ENCODE assay signal across 1 cellular context in the genomic region with DNA sequence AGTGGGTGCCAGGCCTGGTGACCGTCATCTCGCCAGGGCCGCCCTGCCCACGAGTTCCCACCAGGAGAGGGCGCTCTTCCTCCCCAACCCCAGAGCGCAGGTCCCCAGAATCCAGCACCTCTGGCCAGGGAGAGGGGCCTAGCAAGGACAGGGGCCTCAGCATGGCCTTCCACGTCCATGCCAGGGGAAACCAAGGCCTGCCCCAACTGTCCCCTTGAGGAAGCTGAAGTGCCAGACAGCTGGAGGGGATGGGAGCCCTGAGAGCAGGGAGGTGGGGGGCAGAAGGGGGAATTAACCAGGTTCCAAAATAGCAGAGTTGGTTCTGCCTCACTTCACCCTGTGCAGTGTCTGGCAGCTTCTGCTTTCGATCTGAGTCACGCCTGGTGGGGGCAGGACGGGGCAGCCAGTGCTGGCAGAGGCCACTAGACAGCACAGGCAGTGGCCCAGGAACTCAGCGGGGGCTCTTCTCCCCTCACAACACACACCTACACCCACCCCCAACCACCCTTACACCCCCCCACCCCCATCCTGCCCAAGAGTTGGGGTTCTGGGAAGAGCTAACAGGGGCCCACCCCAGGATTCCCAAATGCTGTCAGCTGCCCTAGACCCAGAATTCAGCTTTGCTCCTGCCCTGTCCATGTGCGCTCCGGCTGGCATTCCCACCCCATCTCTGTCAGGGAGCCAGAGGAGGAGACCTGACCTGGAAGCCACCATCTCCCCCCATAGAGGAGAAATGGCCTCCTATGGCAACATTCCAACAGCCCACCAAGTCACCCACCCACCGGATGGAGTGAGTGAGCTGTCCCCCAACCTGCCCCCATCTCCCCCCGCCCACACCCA.
A peak's percentile ranks its signal among the peaks of the same experiment; 100 is the strongest.
TF ChIP-seq lines count a peak whose summit lies in the region.

No MANE protein-coding gene starts in this region.

TF ChIP-seq in HepG2, 621 proteins besides CTCF, POLR2A, EP300 and RAD21 (continued from another document and continues in another):
- TF ChIP-seq, protein P1, sequence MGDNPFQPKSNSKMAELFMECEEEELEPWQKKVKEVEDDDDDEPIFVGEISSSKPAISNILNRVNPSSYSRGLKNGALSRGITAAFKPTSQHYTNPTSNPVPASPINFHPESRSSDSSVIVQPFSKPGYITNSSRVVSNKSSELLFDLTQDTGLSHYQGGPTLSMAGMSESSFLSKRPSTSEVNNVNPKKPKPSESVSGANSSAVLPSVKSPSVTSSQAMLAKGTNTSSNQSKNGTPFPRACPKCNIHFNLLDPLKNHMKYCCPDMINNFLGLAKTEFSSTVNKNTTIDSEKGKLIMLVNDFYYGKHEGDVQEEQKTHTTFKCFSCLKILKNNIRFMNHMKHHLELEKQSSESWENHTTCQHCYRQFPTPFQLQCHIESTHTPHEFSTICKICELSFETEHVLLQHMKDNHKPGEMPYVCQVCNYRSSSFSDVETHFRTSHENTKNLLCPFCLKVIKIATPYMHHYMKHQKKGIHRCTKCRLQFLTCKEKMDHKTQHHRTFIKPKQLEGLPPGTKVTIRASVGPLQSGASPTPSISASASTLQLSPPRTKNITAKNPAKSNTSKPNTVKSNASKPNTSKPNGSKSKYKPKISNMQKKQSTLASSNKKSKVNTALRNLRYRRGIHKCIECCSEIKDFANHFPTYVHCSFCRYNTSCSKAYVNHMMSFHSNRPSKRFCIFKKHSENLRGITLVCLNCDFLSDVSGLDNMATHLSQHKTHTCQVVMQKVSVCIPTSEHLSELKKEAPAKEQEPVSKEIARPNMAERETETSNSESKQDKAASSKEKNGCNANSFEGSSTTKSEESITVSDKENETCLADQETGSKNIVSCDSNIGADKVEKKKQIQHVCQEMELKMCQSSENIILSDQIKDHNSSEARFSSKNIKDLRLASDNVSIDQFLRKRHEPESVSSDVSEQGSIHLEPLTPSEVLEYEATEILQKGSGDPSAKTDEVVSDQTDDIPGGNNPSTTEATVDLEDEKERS (CRISPR knock-in tag; IDR thresholded peaks at IDR 0.05): no peak
- TF ChIP-seq TFDP1 (CRISPR knock-in tag; IDR thresholded peaks at IDR 0.05; ENCODE audit: borderline replicate concordance): no peak
- TF ChIP-seq, protein P2, sequence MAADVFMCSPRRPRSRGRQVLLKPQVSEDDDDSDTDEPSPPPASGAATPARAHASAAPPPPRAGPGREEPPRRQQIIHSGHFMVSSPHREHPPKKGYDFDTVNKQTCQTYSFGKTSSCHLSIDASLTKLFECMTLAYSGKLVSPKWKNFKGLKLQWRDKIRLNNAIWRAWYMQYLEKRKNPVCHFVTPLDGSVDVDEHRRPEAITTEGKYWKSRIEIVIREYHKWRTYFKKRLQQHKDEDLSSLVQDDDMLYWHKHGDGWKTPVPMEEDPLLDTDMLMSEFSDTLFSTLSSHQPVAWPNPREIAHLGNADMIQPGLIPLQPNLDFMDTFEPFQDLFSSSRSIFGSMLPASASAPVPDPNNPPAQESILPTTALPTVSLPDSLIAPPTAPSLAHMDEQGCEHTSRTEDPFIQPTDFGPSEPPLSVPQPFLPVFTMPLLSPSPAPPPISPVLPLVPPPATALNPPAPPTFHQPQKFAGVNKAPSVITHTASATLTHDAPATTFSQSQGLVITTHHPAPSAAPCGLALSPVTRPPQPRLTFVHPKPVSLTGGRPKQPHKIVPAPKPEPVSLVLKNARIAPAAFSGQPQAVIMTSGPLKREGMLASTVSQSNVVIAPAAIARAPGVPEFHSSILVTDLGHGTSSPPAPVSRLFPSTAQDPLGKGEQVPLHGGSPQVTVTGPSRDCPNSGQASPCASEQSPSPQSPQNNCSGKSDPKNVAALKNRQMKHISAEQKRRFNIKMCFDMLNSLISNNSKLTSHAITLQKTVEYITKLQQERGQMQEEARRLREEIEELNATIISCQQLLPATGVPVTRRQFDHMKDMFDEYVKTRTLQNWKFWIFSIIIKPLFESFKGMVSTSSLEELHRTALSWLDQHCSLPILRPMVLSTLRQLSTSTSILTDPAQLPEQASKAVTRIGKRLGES (CRISPR knock-in tag; IDR thresholded peaks at IDR 0.05; ENCODE audit: borderline replicate concordance): no peak
- TF ChIP-seq, protein P3, sequence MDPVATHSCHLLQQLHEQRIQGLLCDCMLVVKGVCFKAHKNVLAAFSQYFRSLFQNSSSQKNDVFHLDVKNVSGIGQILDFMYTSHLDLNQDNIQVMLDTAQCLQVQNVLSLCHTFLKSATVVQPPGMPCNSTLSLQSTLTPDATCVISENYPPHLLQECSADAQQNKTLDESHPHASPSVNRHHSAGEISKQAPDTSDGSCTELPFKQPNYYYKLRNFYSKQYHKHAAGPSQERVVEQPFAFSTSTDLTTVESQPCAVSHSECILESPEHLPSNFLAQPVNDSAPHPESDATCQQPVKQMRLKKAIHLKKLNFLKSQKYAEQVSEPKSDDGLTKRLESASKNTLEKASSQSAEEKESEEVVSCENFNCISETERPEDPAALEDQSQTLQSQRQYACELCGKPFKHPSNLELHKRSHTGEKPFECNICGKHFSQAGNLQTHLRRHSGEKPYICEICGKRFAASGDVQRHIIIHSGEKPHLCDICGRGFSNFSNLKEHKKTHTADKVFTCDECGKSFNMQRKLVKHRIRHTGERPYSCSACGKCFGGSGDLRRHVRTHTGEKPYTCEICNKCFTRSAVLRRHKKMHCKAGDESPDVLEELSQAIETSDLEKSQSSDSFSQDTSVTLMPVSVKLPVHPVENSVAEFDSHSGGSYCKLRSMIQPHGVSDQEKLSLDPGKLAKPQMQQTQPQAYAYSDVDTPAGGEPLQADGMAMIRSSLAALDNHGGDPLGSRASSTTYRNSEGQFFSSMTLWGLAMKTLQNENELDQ (CRISPR knock-in tag; IDR thresholded peaks at IDR 0.05; ENCODE audit: borderline replicate concordance): no peak
- no peak for TF ChIP-seq NCOA5 (CRISPR knock-in tag; IDR thresholded peaks at IDR 0.05)
- TF ChIP-seq CCAR2 (optimal IDR thresholded peaks at IDR 0.05; ENCODE audit: low read depth, low read length): no peak
- TF ChIP-seq, protein P4, sequence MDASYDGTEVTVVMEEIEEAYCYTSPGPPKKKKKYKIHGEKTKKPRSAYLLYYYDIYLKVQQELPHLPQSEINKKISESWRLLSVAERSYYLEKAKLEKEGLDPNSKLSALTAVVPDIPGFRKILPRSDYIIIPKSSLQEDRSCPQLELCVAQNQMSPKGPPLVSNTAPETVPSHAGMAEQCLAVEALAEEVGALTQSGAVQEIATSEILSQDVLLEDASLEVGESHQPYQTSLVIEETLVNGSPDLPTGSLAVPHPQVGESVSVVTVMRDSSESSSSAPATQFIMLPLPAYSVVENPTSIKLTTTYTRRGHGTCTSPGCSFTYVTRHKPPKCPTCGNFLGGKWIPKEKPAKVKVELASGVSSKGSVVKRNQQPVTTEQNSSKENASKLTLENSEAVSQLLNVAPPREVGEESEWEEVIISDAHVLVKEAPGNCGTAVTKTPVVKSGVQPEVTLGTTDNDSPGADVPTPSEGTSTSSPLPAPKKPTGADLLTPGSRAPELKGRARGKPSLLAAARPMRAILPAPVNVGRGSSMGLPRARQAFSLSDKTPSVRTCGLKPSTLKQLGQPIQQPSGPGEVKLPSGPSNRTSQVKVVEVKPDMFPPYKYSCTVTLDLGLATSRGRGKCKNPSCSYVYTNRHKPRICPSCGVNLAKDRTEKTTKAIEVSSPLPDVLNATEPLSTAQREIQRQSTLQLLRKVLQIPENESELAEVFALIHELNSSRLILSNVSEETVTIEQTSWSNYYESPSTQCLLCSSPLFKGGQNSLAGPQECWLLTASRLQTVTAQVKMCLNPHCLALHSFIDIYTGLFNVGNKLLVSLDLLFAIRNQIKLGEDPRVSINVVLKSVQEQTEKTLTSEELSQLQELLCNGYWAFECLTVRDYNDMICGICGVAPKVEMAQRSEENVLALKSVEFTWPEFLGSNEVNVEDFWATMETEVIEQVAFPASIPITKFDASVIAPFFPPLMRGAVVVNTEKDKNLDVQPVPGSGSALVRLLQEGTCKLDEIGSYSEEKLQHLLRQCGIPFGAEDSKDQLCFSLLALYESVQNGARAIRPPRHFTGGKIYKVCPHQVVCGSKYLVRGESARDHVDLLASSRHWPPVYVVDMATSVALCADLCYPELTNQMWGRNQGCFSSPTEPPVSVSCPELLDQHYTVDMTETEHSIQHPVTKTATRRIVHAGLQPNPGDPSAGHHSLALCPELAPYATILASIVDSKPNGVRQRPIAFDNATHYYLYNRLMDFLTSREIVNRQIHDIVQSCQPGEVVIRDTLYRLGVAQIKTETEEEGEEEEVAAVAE (CRISPR knock-in tag; IDR thresholded peaks at IDR 0.05; ENCODE audit: borderline replicate concordance): no peak
- TF ChIP-seq SYNCRIP (IDR thresholded peaks at IDR 0.05; ENCODE audit: insufficient read depth, low read depth, low read length): no peak
- no peak for TF ChIP-seq NCOA2 (CRISPR knock-in tag; IDR thresholded peaks at IDR 0.05)
- no peak for TF ChIP-seq ZNF530 (CRISPR knock-in tag; IDR thresholded peaks at IDR 0.05; ENCODE audit: low read depth)
- TF ChIP-seq ZBTB42 (CRISPR knock-in tag; IDR thresholded peaks at IDR 0.05): no peak
- TF ChIP-seq, protein P5, sequence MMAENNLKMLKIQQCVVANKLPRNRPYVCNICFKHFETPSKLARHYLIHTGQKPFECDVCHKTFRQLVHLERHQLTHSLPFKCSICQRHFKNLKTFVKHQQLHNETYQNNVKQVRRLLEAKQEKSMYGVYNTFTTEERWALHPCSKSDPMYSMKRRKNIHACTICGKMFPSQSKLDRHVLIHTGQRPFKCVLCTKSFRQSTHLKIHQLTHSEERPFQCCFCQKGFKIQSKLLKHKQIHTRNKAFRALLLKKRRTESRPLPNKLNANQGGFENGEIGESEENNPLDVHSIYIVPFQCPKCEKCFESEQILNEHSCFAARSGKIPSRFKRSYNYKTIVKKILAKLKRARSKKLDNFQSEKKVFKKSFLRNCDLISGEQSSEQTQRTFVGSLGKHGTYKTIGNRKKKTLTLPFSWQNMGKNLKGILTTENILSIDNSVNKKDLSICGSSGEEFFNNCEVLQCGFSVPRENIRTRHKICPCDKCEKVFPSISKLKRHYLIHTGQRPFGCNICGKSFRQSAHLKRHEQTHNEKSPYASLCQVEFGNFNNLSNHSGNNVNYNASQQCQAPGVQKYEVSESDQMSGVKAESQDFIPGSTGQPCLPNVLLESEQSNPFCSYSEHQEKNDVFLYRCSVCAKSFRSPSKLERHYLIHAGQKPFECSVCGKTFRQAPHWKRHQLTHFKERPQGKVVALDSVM (CRISPR knock-in tag; IDR thresholded peaks at IDR 0.05): no peak
- TF ChIP-seq, protein P6, sequence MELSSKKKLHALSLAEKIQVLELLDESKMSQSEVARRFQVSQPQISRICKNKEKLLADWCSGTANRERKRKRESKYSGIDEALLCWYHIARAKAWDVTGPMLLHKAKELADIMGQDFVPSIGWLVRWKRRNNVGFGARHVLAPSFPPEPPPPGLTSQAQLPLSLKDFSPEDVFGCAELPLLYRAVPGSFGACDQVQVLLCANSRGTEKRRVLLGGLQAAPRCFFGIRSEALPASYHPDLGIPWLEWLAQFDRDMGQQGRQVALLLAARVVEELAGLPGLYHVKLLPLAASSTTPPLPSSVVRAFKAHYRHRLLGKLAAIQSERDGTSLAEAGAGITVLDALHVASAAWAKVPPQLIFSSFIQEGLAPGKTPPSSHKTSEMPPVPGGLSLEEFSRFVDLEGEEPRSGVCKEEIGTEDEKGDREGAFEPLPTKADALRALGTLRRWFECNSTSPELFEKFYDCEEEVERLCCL (CRISPR knock-in tag; IDR thresholded peaks at IDR 0.05; ENCODE audit: borderline replicate concordance): no peak
- TF ChIP-seq CEBPG (CRISPR knock-in tag; IDR thresholded peaks at IDR 0.05): no peak
- TF ChIP-seq ZNF20 (CRISPR knock-in tag; IDR thresholded peaks at IDR 0.05): no peak
- no peak for TF ChIP-seq MZF1 (CRISPR knock-in tag; IDR thresholded peaks at IDR 0.05; ENCODE audit: borderline replicate concordance)
- no peak for TF ChIP-seq SMYD3 (CRISPR knock-in tag; IDR thresholded peaks at IDR 0.05)
- no peak for TF ChIP-seq POLR2AphosphoS2 (IDR thresholded peaks at IDR 0.05; ENCODE audit: low read depth, low read length)
- TF ChIP-seq ZNF615 (CRISPR knock-in tag; IDR thresholded peaks at IDR 0.05; ENCODE audit: borderline replicate concordance): no peak
- TF ChIP-seq, protein P7, sequence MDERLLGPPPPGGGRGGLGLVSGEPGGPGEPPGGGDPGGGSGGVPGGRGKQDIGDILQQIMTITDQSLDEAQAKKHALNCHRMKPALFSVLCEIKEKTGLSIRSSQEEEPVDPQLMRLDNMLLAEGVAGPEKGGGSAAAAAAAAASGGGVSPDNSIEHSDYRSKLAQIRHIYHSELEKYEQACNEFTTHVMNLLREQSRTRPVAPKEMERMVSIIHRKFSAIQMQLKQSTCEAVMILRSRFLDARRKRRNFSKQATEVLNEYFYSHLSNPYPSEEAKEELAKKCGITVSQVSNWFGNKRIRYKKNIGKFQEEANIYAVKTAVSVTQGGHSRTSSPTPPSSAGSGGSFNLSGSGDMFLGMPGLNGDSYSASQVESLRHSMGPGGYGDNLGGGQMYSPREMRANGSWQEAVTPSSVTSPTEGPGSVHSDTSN (CRISPR knock-in tag; IDR thresholded peaks at IDR 0.05): no peak
- TF ChIP-seq, protein P8, sequence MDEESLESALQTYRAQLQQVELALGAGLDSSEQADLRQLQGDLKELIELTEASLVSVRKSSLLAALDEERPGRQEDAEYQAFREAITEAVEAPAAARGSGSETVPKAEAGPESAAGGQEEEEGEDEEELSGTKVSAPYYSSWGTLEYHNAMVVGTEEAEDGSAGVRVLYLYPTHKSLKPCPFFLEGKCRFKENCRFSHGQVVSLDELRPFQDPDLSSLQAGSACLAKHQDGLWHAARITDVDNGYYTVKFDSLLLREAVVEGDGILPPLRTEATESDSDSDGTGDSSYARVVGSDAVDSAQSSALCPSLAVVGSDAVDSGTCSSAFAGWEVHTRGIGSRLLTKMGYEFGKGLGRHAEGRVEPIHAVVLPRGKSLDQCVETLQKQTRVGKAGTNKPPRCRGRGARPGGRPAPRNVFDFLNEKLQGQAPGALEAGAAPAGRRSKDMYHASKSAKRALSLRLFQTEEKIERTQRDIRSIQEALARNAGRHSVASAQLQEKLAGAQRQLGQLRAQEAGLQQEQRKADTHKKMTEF (CRISPR knock-in tag; IDR thresholded peaks at IDR 0.05): no peak
- TF ChIP-seq CEBPB (IDR thresholded peaks at IDR 0.05; ENCODE audit: borderline replicate concordance, low read depth, low read length): no peak
- 0 out of 2 replicates have a peak, but pooled peaks have one; percentile 19 for TF ChIP-seq MAX (IDR thresholded peaks at IDR 0.05)
- TF ChIP-seq ZNF614 (CRISPR knock-in tag; IDR thresholded peaks at IDR 0.05; ENCODE audit: borderline replicate concordance): no peak
- no peak for TF ChIP-seq KLF9 (CRISPR knock-in tag; IDR thresholded peaks at IDR 0.05; ENCODE audit: low read depth)
- no peak for TF ChIP-seq ZNF160 (CRISPR knock-in tag; IDR thresholded peaks at IDR 0.05)
- no peak for TF ChIP-seq EZH2 (conservative IDR thresholded peaks at IDR 0.05; ENCODE audit: low read depth, low read length)
- no peak for TF ChIP-seq NR2F1 (CRISPR knock-in tag; IDR thresholded peaks at IDR 0.05)
- TF ChIP-seq HMG20A (CRISPR knock-in tag; IDR thresholded peaks at IDR 0.05; ENCODE audit: borderline replicate concordance): no peak
